Comparison of ENCODE assay signal across 14 cellular contexts in genomic region chr18:57427429-57428181, GRCh38. TPM values are rescaled to one million over a fixed set of nuclear protein-coding genes. Genes with fewer than 3 reads are reported as not detected.
A peak's percentile ranks its signal among the peaks of the same experiment; 100 is the strongest.
DNase-seq lines count a peak whose midpoint lies in the region; ATAC-seq and TF ChIP-seq lines count a peak whose summit lies in the region.
"Had no signal": no experiment of that assay in that cellular context is flagged by ENCODE, and none has a peak within 500 bp of the region (broad histone marks: within the 10 kb centered on the region; RNA-seq: fewer than 3 reads in every experiment).

No MANE protein-coding gene starts in this region.

- peaks cover 8% of the 10 kb centered on the region for H3K27me3 ChIP-seq in ovary

- H3K27me3 Mint-ChIP-seq in Calu3 (ENCODE audit: unreplicated experiment) = no peaks in the 10 kb centered on the region
- H3K27me3 Mint-ChIP-seq in activated naive CD8-positive, alpha-beta T cell treated with anti-CD3 and anti-CD28 coated beads, Interleukin-2, amount 10 ng/mL, durations not matched to agents 7 days and 5 days = peaks cover 71% of the 10 kb centered on the region

- peaks cover 7% of the 10 kb centered on the region for H3K4me1 ChIP-seq in ovary (ENCODE audit: insufficient read depth)

- H3K4me3 ChIP-seq in iPS-18c (ENCODE audit: insufficient read depth, low read depth, low read length) (peak overlapping the region; percentile 60), ovary (peak overlapping the region; percentile 3)

- H3K4me3 Mint-ChIP-seq in Calu3 (ENCODE audit: low read depth, unreplicated experiment) = no peak overlapping the region
- H3K4me3 Mint-ChIP-seq in activated naive CD8-positive, alpha-beta T cell treated with anti-CD3 and anti-CD28 coated beads, Interleukin-2, amount 10 ng/mL, durations not matched to agents 7 days and 5 days = no peak overlapping the region

- H3K36me3 Mint-ChIP-seq in Calu3 (ENCODE audit: insufficient read depth, unreplicated experiment) = peaks cover 40% of the 10 kb centered on the region
- H3K36me3 Mint-ChIP-seq in activated naive CD8-positive, alpha-beta T cell treated with anti-CD3 and anti-CD28 coated beads, Interleukin-2, amount 10 ng/mL, durations not matched to agents 7 days and 5 days = no peaks in the 10 kb centered on the region

- no peak for TF ChIP-seq POLR2A in ovary (IDR thresholded peaks at IDR 0.05)

- CTCF ChIA-PET in Calu3 (lab: Charles Lee) = no interaction called here

- no peak for TF ChIP-seq CTCF in Calu3 (IDR thresholded peaks at IDR 0.05; ENCODE audit: unreplicated experiment)
- TF ChIP-seq CTCF in ovary (IDR thresholded peaks at IDR 0.05) = no peak

- ATAC-seq in activated naive CD8-positive, alpha-beta T cell treated with anti-CD3 and anti-CD28 coated beads, Interleukin-2, amount 10 ng/mL, durations not matched to agents 7 days and 5 days (ENCODE audit: low read depth) = no peak
- ATAC-seq in GM21619 (IDR thresholded peaks at IDR 0.05; ENCODE audit: unreplicated experiment) (no peak), GM19467 (IDR thresholded peaks at IDR 0.05; ENCODE audit: unreplicated experiment) (no peak)
- ATAC-seq: effector memory CD8-positive, alpha-beta T cell had no signal

- no peaks in the 10 kb centered on the region for H3K36me3 ChIP-seq in ovary

- no peak overlapping the region for H3K27ac ChIP-seq in ovary

- H3K27ac Mint-ChIP-seq in Calu3 (ENCODE audit: unreplicated experiment) = peak overlapping the region; percentile 36
- no peak overlapping the region for H3K27ac Mint-ChIP-seq in activated naive CD8-positive, alpha-beta T cell treated with anti-CD3 and anti-CD28 coated beads, Interleukin-2, amount 10 ng/mL, durations not matched to agents 7 days and 5 days
- H3K27ac Mint-ChIP-seq: effector memory CD8-positive, alpha-beta T cell had no signal

- no peak for TF ChIP-seq EP300 in ovary (IDR thresholded peaks at IDR 0.05)

- BruUV-seq in Calu3 (replicated peaks; lab: Mats Ljungman, UMichigan) = no TSS peak

- intact Hi-C loops in Calu3 (cut with micrococcal nuclease; ENCODE audit: unreplicated experiment) = no loop called here
- intact Hi-C loops in ovary (cut with DNase I) = no loop called here

- H3K9me3 Mint-ChIP-seq in Calu3 (ENCODE audit: low read depth, unreplicated experiment) = no peaks in the 10 kb centered on the region
- H3K9me3 Mint-ChIP-seq in activated naive CD8-positive, alpha-beta T cell treated with anti-CD3 and anti-CD28 coated beads, Interleukin-2, amount 10 ng/mL, durations not matched to agents 7 days and 5 days = peaks cover 3% of the 10 kb centered on the region
- H3K9me3 Mint-ChIP-seq: effector memory CD8-positive, alpha-beta T cell had no signal

- H3K9me3 ChIP-seq in iPS-18c (ENCODE audit: control insufficient read depth, insufficient read depth, low read length) (peaks cover 3% of the 10 kb centered on the region), ovary (peaks cover 0 to 11% of the 10 kb centered on the region in 2 donors)

- no peak for DNase-seq in Calu3
- peak; percentile 36 for DNase-seq in activated naive CD8-positive, alpha-beta T cell treated with anti-CD3 and anti-CD28 coated beads, Interleukin-2, amount 10 ng/mL, durations not matched to agents 7 days and 5 days
- DNase-seq in ovary = peak in 1 of 5 donors; percentile 33
- no peak for DNase-seq in DMS153 treated with DMSO at 0.1 percent for 48 hours (lab: John Stamatoyannopoulos, UW; ENCODE audit: unreplicated experiment)
- DNase-seq in T-helper 2 cell = no peak
- DNase-seq: C1 segment of cervical spinal cord; effector memory CD8-positive, alpha-beta T cell; kidney glomerular epithelial cell; NCI-H1092 treated with DMSO at 0.1 percent for 48 hours; stimulated activated CD4-positive, alpha-beta T cell treated with anti-CD3 and anti-CD28 coated beads, Interleukin-12 subunit alpha, Interleukin-12 subunit beta, amount 100 ng/mL, for 4 hours had no signal

- peaks cover 5% of the 10 kb centered on the region for H3K4me1 Mint-ChIP-seq in Calu3 (ENCODE audit: low read depth, unreplicated experiment)
- peaks cover 3% of the 10 kb centered on the region for H3K4me1 Mint-ChIP-seq in activated naive CD8-positive, alpha-beta T cell treated with anti-CD3 and anti-CD28 coated beads, Interleukin-2, amount 10 ng/mL, durations not matched to agents 7 days and 5 days

- WGBS in ovary, 3 donors = 5 to 11% (median 6%) methylated on average over 41 to 78 of the region's 78 CpGs

- POLR2A ChIA-PET in activated naive CD8-positive, alpha-beta T cell treated with anti-CD3 and anti-CD28 coated beads, Interleukin-2, amount 10 ng/mL, durations not matched to agents 7 days and 5 days (lab: Charles Lee) = no interaction called here

RNA-seq across cellular contexts. Expression of gene ONECUT2, which starts 7.6 kb away (rescaled TPM):
- 182 and 209 TPM in 2 replicates for total RNA-seq in Calu3 (2022)
- not detected for total RNA-seq in activated naive CD8-positive, alpha-beta T cell treated with anti-CD3 and anti-CD28 coated beads, Interleukin-2, amount 10 ng/mL, durations not matched to agents 7 days and 5 days
- total RNA-seq in ovary = under 1 TPM; under 0.01 to 0.30 (median 0.15) TPM
- polyA plus RNA-seq in ovary = under 1 TPM; 0.01 to 0.08 TPM
- total RNA-seq: subcutaneous adipose tissue had no signal

Comparison
In these comparisons a context has a peak if more than half of its experiments do, and no peak if none do; other contexts are left out.
1. RNA of gene ONECUT2, which starts 7.6 kb away (total RNA-seq): 182 to 209 TPM in Calu3; under 0.01 to 0.30 TPM in ovary and not detected in activated naive CD8-positive, alpha-beta T cell treated with anti-CD3 and anti-CD28 coated beads, Interleukin-2, amount 10 ng/mL, durations not matched to agents 7 days and 5 days; every median in the first group is over 100 times any median in the second.